ENCODE assay signal across 7 cellular contexts in genomic region chrX:45850197-45850774, GRCh38.
A peak's percentile ranks its signal among the peaks of the same experiment; 100 is the strongest.
DNase-seq lines count a peak whose midpoint lies in the region; ATAC-seq, FAIRE-seq and TF ChIP-seq lines count a peak whose summit lies in the region.

No MANE protein-coding gene starts in this region.

- ATAC-seq in GM21360 (IDR thresholded peaks at IDR 0.05; ENCODE audit: unreplicated experiment), result no peak

- H2AFZ ChIP-seq in endothelial cell of umbilical vein (ENCODE audit: low read depth, low read length), result peak overlapping the region; percentile 74

- intact Hi-C loops in endothelial cell of umbilical vein (cut with micrococcal nuclease), result no loop called here

- H3K4me2 ChIP-seq in endothelial cell of umbilical vein (ENCODE audit: insufficient read depth, low read length), result peak overlapping the region; percentile 91

- H3K4me1 ChIP-seq in endothelial cell of umbilical vein (ENCODE audit: control insufficient read depth, extremely low read depth, insufficient read depth, low read length), result peaks cover 5% of the 10 kb centered on the region

- peak overlapping the region; percentile 48 for H3K27ac ChIP-seq in endothelial cell of umbilical vein (ENCODE audit: insufficient read depth, low read depth, low read length)

- dilution Hi-C loops in endothelial cell of umbilical vein (cut with MboI; ENCODE audit: extremely low pct_ligation_motif_present, low sequenced_read_pairs), result no loop called here

- H3K9me3 ChIP-seq in endothelial cell of umbilical vein (replicated peaks; ENCODE audit: control insufficient read depth, insufficient read depth, low read length), result no peaks in the 10 kb centered on the region

- H3K79me2 ChIP-seq in endothelial cell of umbilical vein (ENCODE audit: control insufficient read depth, insufficient read depth, low read length), result peaks cover 15% of the 10 kb centered on the region

- peak overlapping the region; percentile 74 for H3K9ac ChIP-seq in endothelial cell of umbilical vein (replicated peaks; ENCODE audit: extremely low read depth, insufficient read depth, low read length)

- CTCF ChIA-PET in endothelial cell of umbilical vein (lab: Charles Lee), result interaction anchor here (0.9 to 1.0 kb wide), 2 partner anchors 26 to 526 kb away, joined by 3 to 6 read pairs; no protein-coding TSS in a partner anchor

- BruUV-seq in endothelial cell of umbilical vein (replicated peaks; lab: Mats Ljungman, UMichigan), result no TSS peak

- no peak for TF ChIP-seq POLR2A in endothelial cell of umbilical vein (IDR thresholded peaks at IDR 0.05; ENCODE audit: low read depth, low read length)

- H3K27me3 ChIP-seq in endothelial cell of umbilical vein (ENCODE audit: control insufficient read depth in 2 of 2, insufficient read depth in 2 of 2, low read length in 2 of 2), result peaks cover 2 to 4% of the 10 kb centered on the region in 2 experiments

- H3K27ac Mint-ChIP-seq in neural crest cell (ENCODE audit: unreplicated experiment), result no peak overlapping the region

- no peaks in the 10 kb centered on the region for H3K36me3 ChIP-seq in endothelial cell of umbilical vein (ENCODE audit: control insufficient read depth in 2 of 2, extremely low read depth in 1 of 2, insufficient read depth in 2 of 2, low read length in 2 of 2)

- no peak for FAIRE-seq in endothelial cell of umbilical vein (lab: Jason Lieb, UNC)

- peaks cover 7% of the 10 kb centered on the region for H3K36me3 Mint-ChIP-seq in neural crest cell (ENCODE audit: low read depth)

- H4K20me1 ChIP-seq in endothelial cell of umbilical vein (replicated peaks; ENCODE audit: control insufficient read depth, extremely low read depth, insufficient read depth, low read length), result no peaks in the 10 kb centered on the region

- H3K4me3 Mint-ChIP-seq in neural crest cell, result peak overlapping the region; percentile 96

- no peaks in the 10 kb centered on the region for H3K9me1 ChIP-seq in endothelial cell of umbilical vein (replicated peaks; ENCODE audit: control insufficient read depth, extremely low read depth, insufficient read depth, low read length)

- no peaks in the 10 kb centered on the region for H3K9me3 Mint-ChIP-seq in neural crest cell

- DNase-seq in HT1080 (ENCODE audit: low read depth), result peak; percentile 36
- DNase-seq in activated CD4-positive, alpha-beta T cell treated with anti-CD3 and anti-CD28 coated beads for 4 hours, result peak; percentile 41 to 42
- DNase-seq in endothelial cell of umbilical vein (ENCODE audit: low read depth, low spot score), result peak; percentile 28
- peak; percentile 1 for DNase-seq in neural crest cell (ENCODE audit: low read depth, low spot score)
- no peak for DNase-seq in iPS-NIHi7 (ENCODE audit: extremely low spot score)
- no peak for DNase-seq in AG08396 (ENCODE audit: low spot score)

- peaks cover 17% of the 10 kb centered on the region for H3K4me1 Mint-ChIP-seq in neural crest cell

- peak overlapping the region; percentile 39 to 87 (median 47) for H3K4me3 ChIP-seq in endothelial cell of umbilical vein (replicated peaks in 1 of 3; ENCODE audit: insufficient read depth in 1 of 3, low read depth in 1 of 3, low read length in 3 of 3)

- H3K27me3 Mint-ChIP-seq in neural crest cell (ENCODE audit: low read depth), result peaks cover 24% of the 10 kb centered on the region

- TF ChIP-seq CTCF in endothelial cell of umbilical vein (IDR thresholded peaks at IDR 0.05; ENCODE audit: extremely low read depth in 1 of 2, insufficient read depth in 1 of 2, low read depth in 1 of 2, low read length in 2 of 2), result no peak
- TF ChIP-seq CTCF in neural crest cell (conservative IDR thresholded peaks at IDR 0.05), result no peak

- POLR2A ChIA-PET in endothelial cell of umbilical vein (lab: Charles Lee), result no interaction called here

TF ChIP-seq in endothelial cell of umbilical vein, 7 proteins besides CTCF, POLR2A, EP300 and RAD21:
- no peak for TF ChIP-seq EZH2 (IDR thresholded peaks at IDR 0.05; ENCODE audit: borderline replicate concordance, low read depth, low read length, severe bottlenecking)
- no peak for TF ChIP-seq POLR2AphosphoS5 (IDR thresholded peaks at IDR 0.05; ENCODE audit: insufficient read depth, low read depth, low read length)
- TF ChIP-seq MYC (IDR thresholded peaks at IDR 0.05; ENCODE audit: low read depth, low read length), result no peak
- no peak for TF ChIP-seq JUN (IDR thresholded peaks at IDR 0.05; ENCODE audit: borderline replicate concordance, insufficient read depth, insufficient read length, low read depth)
- TF ChIP-seq MAX (IDR thresholded peaks at IDR 0.05; ENCODE audit: insufficient read depth, insufficient read length), result no peak
- TF ChIP-seq FOS (IDR thresholded peaks at IDR 0.05; ENCODE audit: borderline replicate concordance, insufficient read depth, low read length), result no peak
- TF ChIP-seq GATA2 (IDR thresholded peaks at IDR 0.05; ENCODE audit: insufficient read depth, insufficient read length, low read depth, low read length), result no peak

Comparison
In these comparisons a context has a peak if more than half of its experiments do, and no peak if none do; other contexts are left out.
1. DNase-seq: peak in HT1080 (single experiment), activated CD4-positive, alpha-beta T cell treated with anti-CD3 and anti-CD28 coated beads for 4 hours (2 of 2), endothelial cell of umbilical vein (single experiment) and neural crest cell (single experiment); none in iPS-NIHi7 (single experiment) and AG08396 (single experiment).